In the genomic region with DNA sequence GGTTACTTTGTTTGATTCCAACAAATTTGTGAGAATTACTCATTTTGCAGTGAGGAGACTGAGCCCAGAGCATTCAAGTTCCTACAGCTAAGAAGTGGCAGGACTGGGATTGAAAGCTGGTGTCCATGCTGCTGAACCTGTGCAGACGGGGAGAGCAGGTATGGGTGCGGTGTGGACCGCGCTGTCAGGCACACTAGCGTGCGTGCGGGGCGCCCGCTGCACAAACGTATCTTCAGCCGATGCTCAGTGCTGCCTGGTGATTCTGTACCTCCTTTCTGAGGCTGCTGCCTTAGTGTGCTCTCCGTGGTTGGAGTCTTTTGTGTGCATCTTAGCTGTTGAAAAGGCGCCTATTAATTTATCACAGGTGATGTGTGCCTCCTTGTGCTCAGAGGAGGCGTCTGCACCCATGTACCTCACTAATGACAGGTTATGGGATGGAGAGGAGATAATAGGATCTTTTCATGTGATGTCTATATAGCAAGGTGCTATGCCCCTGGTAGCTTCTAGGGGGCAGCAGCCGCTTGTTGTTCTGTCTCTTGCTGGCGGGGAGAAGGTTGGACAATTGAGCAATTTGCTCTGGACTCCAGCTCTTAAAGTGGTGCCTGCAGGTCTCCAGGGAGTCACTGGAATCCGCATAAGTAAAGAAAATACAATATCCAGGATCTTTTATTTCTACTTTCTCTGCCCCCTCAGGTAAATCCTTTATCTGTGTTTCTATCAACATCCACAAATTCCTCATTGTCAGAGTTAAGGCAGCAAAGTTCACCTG, we compare ENCODE assay signal across 8 cellular contexts. TPM values are rescaled to one million over a fixed set of nuclear protein-coding genes. Genes with fewer than 3 reads are reported as not detected.
DNase-seq lines count a peak whose midpoint lies in the region; ATAC-seq, FAIRE-seq and TF ChIP-seq lines count a peak whose summit lies in the region.

No MANE protein-coding gene starts in this region.

- H3K9me3 Mint-ChIP-seq in activated CD4-positive, alpha-beta T cell treated with anti-CD3 and anti-CD28 coated beads, Interleukin-2, amount 10 ng/mL, durations not matched to agents 24 days and 14 days: no peaks in the 10 kb centered on the region
- H3K9me3 Mint-ChIP-seq in memory B cell: no peaks in the 10 kb centered on the region

- no peak overlapping the region for H3K27ac ChIP-seq in HL-60 (replicated peaks)
- H3K27ac ChIP-seq in substantia nigra (ENCODE audit: low read depth, low read length, poor library complexity, severe bottlenecking): no peak overlapping the region

- H3K4me1 Mint-ChIP-seq in activated CD4-positive, alpha-beta T cell treated with anti-CD3 and anti-CD28 coated beads, Interleukin-2, amount 10 ng/mL, durations not matched to agents 24 days and 14 days: peaks cover 36% of the 10 kb centered on the region
- peaks cover 33% of the 10 kb centered on the region for H3K4me1 Mint-ChIP-seq in memory B cell

- H3K27me3 Mint-ChIP-seq in activated CD4-positive, alpha-beta T cell treated with anti-CD3 and anti-CD28 coated beads, Interleukin-2, amount 10 ng/mL, durations not matched to agents 24 days and 14 days: no peaks in the 10 kb centered on the region
- no peaks in the 10 kb centered on the region for H3K27me3 Mint-ChIP-seq in memory B cell

- H3K4me3 Mint-ChIP-seq in activated CD4-positive, alpha-beta T cell treated with anti-CD3 and anti-CD28 coated beads, Interleukin-2, amount 10 ng/mL, durations not matched to agents 24 days and 14 days: no peak overlapping the region
- H3K4me3 Mint-ChIP-seq in memory B cell: no peak overlapping the region

- no peaks in the 10 kb centered on the region for H3K27me3 ChIP-seq in HL-60 (ENCODE audit: insufficient read depth, poor library complexity, severe bottlenecking)

- intact Hi-C loops in activated CD4-positive, alpha-beta T cell treated with anti-CD3 and anti-CD28 coated beads, Interleukin-2, amount 10 ng/mL, durations not matched to agents 24 days and 14 days (cut with micrococcal nuclease): no loop called here

- peak; percentile 88 for TF ChIP-seq CTCF in D721Med (IDR thresholded peaks at IDR 0.05; ENCODE audit: insufficient read depth, missing control alignments)
- TF ChIP-seq CTCF in HL-60 (IDR thresholded peaks at IDR 0.05; ENCODE audit: insufficient read depth, low read length): peak; percentile 90

- DNase-seq in D721Med (ENCODE audit: insufficient read length, low spot score) (peak; percentile 28), HL-60 (ENCODE audit: low read depth in 1 of 2, low spot score in 1 of 2) (peak; percentile 58 to 63), NCI-H526 treated with DMSO at 0.1 percent for 48 hours (lab: John Stamatoyannopoulos, UW) (peak; percentile 69), ecto neural progenitor cell (ENCODE audit: low spot score) (peak; percentile 66), memory B cell (ENCODE audit: low spot score in 2 of 2) (peak; percentile 25 to 28), substantia nigra (lab: John Stamatoyannopoulos, UW) (peak in 31 of 49 donors; percentile 2 to 57 (median 23))
- peak; percentile 83 for DNase-seq in activated CD4-positive, alpha-beta T cell treated with anti-CD3 and anti-CD28 coated beads, Interleukin-2, amount 10 ng/mL, durations not matched to agents 24 days and 14 days

- H3K27ac Mint-ChIP-seq in activated CD4-positive, alpha-beta T cell treated with anti-CD3 and anti-CD28 coated beads, Interleukin-2, amount 10 ng/mL, durations not matched to agents 24 days and 14 days: no peak overlapping the region
- H3K27ac Mint-ChIP-seq in memory B cell: no peak overlapping the region

- peak; percentile 84 for ATAC-seq in memory B cell (ENCODE audit: low read depth)
- no peak for ATAC-seq in HG02678 (IDR thresholded peaks at IDR 0.05; ENCODE audit: unreplicated experiment)

- no peak for FAIRE-seq in D721Med (lab: Jason Lieb, UNC)

- H3K36me3 Mint-ChIP-seq in activated CD4-positive, alpha-beta T cell treated with anti-CD3 and anti-CD28 coated beads, Interleukin-2, amount 10 ng/mL, durations not matched to agents 24 days and 14 days (ENCODE audit: low read depth): peaks cover 3% of the 10 kb centered on the region
- H3K36me3 Mint-ChIP-seq in memory B cell: peaks cover 5% of the 10 kb centered on the region

- H3K4me3 ChIP-seq in HL-60 (replicated peaks; ENCODE audit: insufficient read depth, low read length): no peak overlapping the region

RNA-seq across cellular contexts. Expression of a gene that starts 32.5 kb away (rescaled TPM):
- total RNA-seq in activated CD4-positive, alpha-beta T cell treated with anti-CD3 and anti-CD28 coated beads, Interleukin-2, amount 10 ng/mL, durations not matched to agents 24 days and 14 days: 20.7 and 21.6 TPM in 2 replicates

RNA-seq across cellular contexts. Expression of a gene that starts 35.0 kb away (rescaled TPM):
- 57.4 and 58.2 TPM in 2 replicates for total RNA-seq in activated CD4-positive, alpha-beta T cell treated with anti-CD3 and anti-CD28 coated beads, Interleukin-2, amount 10 ng/mL, durations not matched to agents 24 days and 14 days

RNA-seq across cellular contexts. Expression of a gene that starts 57.5 kb away (rescaled TPM):
- total RNA-seq in activated CD4-positive, alpha-beta T cell treated with anti-CD3 and anti-CD28 coated beads, Interleukin-2, amount 10 ng/mL, durations not matched to agents 24 days and 14 days: 0.40 and 0.52 TPM in 2 replicates

Comparison
In these comparisons a context has a peak if more than half of its experiments do, and no peak if none do; other contexts are left out.
1. DNase-seq: peak in every context shown above with its lines; median percentile 83 in activated CD4-positive, alpha-beta T cell treated with anti-CD3 and anti-CD28 coated beads, Interleukin-2, amount 10 ng/mL, durations not matched to agents 24 days and 14 days; 69 in NCI-H526 treated with DMSO at 0.1 percent for 48 hours; 66 in ecto neural progenitor cell; 60 in HL-60; 28 in D721Med; 26 in memory B cell; 23 in substantia nigra.